ENCODE assay signal across 33 cellular contexts in genomic region chr12:8746046-8746445, GRCh38.
"Had no signal": no experiment of that assay in that cellular context is flagged by ENCODE, and none has a peak within 500 bp of the region (broad histone marks: within the 10 kb centered on the region; RNA-seq: fewer than 3 reads in every experiment).

No MANE protein-coding gene starts in this region.

- H3K36me3 Mint-ChIP-seq: activated CD8-positive, alpha-beta memory T cell treated with anti-CD3 and anti-CD28 coated beads, Interleukin-2, amount 10 ng/mL, durations not matched to agents 7 days and 5 days; activated naive CD4-positive, alpha-beta T cell treated with anti-CD3 and anti-CD28 coated beads, Interleukin-2, amount 10 ng/mL, durations not matched to agents 7 days and 5 days had no signal

- H3K4me1 Mint-ChIP-seq: activated CD4-positive, alpha-beta memory T cell treated with anti-CD3 and anti-CD28 coated beads, Interleukin-2, amount 10 ng/mL, durations not matched to agents 7 days and 5 days; activated CD4-positive, alpha-beta T cell treated with anti-CD3 and anti-CD28 coated beads for 36 hours; activated CD4-positive, alpha-beta T cell treated with anti-CD3 and anti-CD28 coated beads, Interleukin-2, amount 10 ng/mL, durations not matched to agents 7 days and 5 days; activated CD8-positive, alpha-beta memory T cell treated with anti-CD3 and anti-CD28 coated beads, Interleukin-2, amount 10 ng/mL, durations not matched to agents 7 days and 5 days; activated naive CD4-positive, alpha-beta T cell treated with anti-CD3 and anti-CD28 coated beads, Interleukin-2, amount 10 ng/mL, durations not matched to agents 7 days and 5 days; activated naive CD4-positive, alpha-beta T cell treated with anti-CD3 and anti-CD28 coated beads, Interleukin-2, amount 50 U/mL, for 24 hours; activated naive CD8-positive, alpha-beta T cell treated with anti-CD3 and anti-CD28 coated beads, Interleukin-2, amount 10 ng/mL, durations not matched to agents 7 days and 5 days; activated naive CD8-positive, alpha-beta T cell treated with anti-CD3 and anti-CD28 coated beads, Interleukin-2, amount 50 U/mL, for 24 hours had no signal

- H3K27ac ChIP-seq: VCaP had no signal

- H3K4me3 Mint-ChIP-seq: activated CD4-positive, alpha-beta memory T cell treated with anti-CD3 and anti-CD28 coated beads, Interleukin-2, amount 10 ng/mL, durations not matched to agents 7 days and 5 days; activated CD4-positive, alpha-beta T cell treated with anti-CD3 and anti-CD28 coated beads for 36 hours; activated CD4-positive, alpha-beta T cell treated with anti-CD3 and anti-CD28 coated beads, Interleukin-2, amount 10 ng/mL, durations not matched to agents 7 days and 5 days; activated CD8-positive, alpha-beta memory T cell treated with anti-CD3 and anti-CD28 coated beads, Interleukin-2, amount 10 ng/mL, durations not matched to agents 7 days and 5 days; activated CD8-positive, alpha-beta T cell treated with anti-CD3 and anti-CD28 coated beads, Interleukin-2, amount 10 ng/mL, durations not matched to agents 7 days and 5 days; activated naive CD4-positive, alpha-beta T cell treated with anti-CD3 and anti-CD28 coated beads, Interleukin-2, amount 10 ng/mL, durations not matched to agents 7 days and 5 days; activated naive CD4-positive, alpha-beta T cell treated with anti-CD3 and anti-CD28 coated beads, Interleukin-2, amount 50 U/mL, for 24 hours; activated naive CD8-positive, alpha-beta T cell; activated naive CD8-positive, alpha-beta T cell treated with anti-CD3 and anti-CD28 coated beads, Interleukin-2, amount 10 ng/mL, durations not matched to agents 7 days and 5 days; activated naive CD8-positive, alpha-beta T cell treated with anti-CD3 and anti-CD28 coated beads, Interleukin-2, amount 50 U/mL, for 24 hours; activated T-cell treated with anti-CD3 and anti-CD28 coated beads, Interleukin-2, amount 50 U/mL, for 24 hours; brain; T-helper 1 cell treated with Interleukin-12 subunit alpha and Interleukin-12 subunit beta and Interleukin-4 antibody, amounts not matched to agents 30 μg/mL and 1 μg/mL, for 36 hours; T-helper 2 cell treated with Interferon-gamma antibody and Interleukin-4, amounts not matched to agents 5 μg/mL and 100 μg/mL, for 36 hours had no signal

- DNase-seq: activated CD4-positive, alpha-beta memory T cell treated with anti-CD3 and anti-CD28 coated beads, Interleukin-2, amount 10 ng/mL, durations not matched to agents 7 days and 5 days; activated CD4-positive, alpha-beta T cell treated with anti-CD3 and anti-CD28 coated beads for 1 hour; activated CD4-positive, alpha-beta T cell treated with anti-CD3 and anti-CD28 coated beads for 36 hours; activated CD4-positive, alpha-beta T cell treated with anti-CD3 and anti-CD28 coated beads for 48 hours; activated CD4-positive, alpha-beta T cell treated with anti-CD3 and anti-CD28 coated beads, Interleukin-2, amount 10 ng/mL, durations not matched to agents 7 days and 5 days; activated CD4-positive, alpha-beta T cell treated with anti-CD3 and anti-CD28 coated beads, Interleukin-2, amount 50 U/mL, for 48 hours; activated CD4-positive, CD25-positive, alpha-beta regulatory T cell; activated CD8-positive, alpha-beta memory T cell treated with anti-CD3 and anti-CD28 coated beads for 24 hours; activated CD8-positive, alpha-beta memory T cell treated with anti-CD3 and anti-CD28 coated beads, Interleukin-2, amount 10 ng/mL, durations not matched to agents 7 days and 5 days; activated CD8-positive, alpha-beta memory T cell treated with anti-CD3 and anti-CD28 coated beads, Interleukin-2, amount 50 U/mL, for 48 hours; activated CD8-positive, alpha-beta T cell treated with anti-CD3 and anti-CD28 coated beads, Interleukin-2, amount 10 ng/mL, durations not matched to agents 7 days and 5 days; activated effector memory CD4-positive, alpha-beta T cell treated with Interleukin-2 at 50 U/mL for 16 hours; activated gamma-delta T cell; activated naive CD4-positive, alpha-beta T cell treated with anti-CD3 and anti-CD28 coated beads, Interleukin-2, amount 10 ng/mL, durations not matched to agents 7 days and 5 days; activated naive CD4-positive, alpha-beta T cell treated with Interleukin-2 at 50 U/mL for 16 hours; activated naive CD8-positive, alpha-beta T cell treated with anti-CD3 and anti-CD28 coated beads, Interleukin-2, amount 10 ng/mL, durations not matched to agents 7 days and 5 days; activated naive CD8-positive, alpha-beta T cell treated with anti-CD3 and anti-CD28 coated beads, Interleukin-2, amount 50 U/mL, for 24 hours; activated T-cell treated with anti-CD3 and anti-CD28 coated beads, Interleukin-2, amount 50 U/mL, for 24 hours; activated T-cell treated with anti-CD3 and anti-CD28 coated beads, Interleukin-2, amount 50 U/mL, for 48 hours; amygdala; anterior cingulate cortex; central memory CD4-positive, alpha-beta T cell; T-helper 1 cell; T-helper 2 cell; T-helper 9 cell had no signal

- H3K9me3 ChIP-seq: ascending aorta had no signal

- H3K27me3 ChIP-seq: ascending aorta had no signal

- H3K4me3 ChIP-seq: ascending aorta had no signal

- H3K27ac Mint-ChIP-seq: activated CD4-positive, alpha-beta memory T cell treated with anti-CD3 and anti-CD28 coated beads, Interleukin-2, amount 10 ng/mL, durations not matched to agents 7 days and 5 days; activated CD4-positive, alpha-beta T cell treated with anti-CD3 and anti-CD28 coated beads for 36 hours; activated CD4-positive, alpha-beta T cell treated with anti-CD3 and anti-CD28 coated beads, Interleukin-2, amount 10 ng/mL, durations not matched to agents 7 days and 5 days; activated CD8-positive, alpha-beta memory T cell treated with anti-CD3 and anti-CD28 coated beads, Interleukin-2, amount 10 ng/mL, durations not matched to agents 7 days and 5 days; activated CD8-positive, alpha-beta T cell treated with anti-CD3 and anti-CD28 coated beads, Interleukin-2, amount 10 ng/mL, durations not matched to agents 7 days and 5 days; activated naive CD4-positive, alpha-beta T cell treated with anti-CD3 and anti-CD28 coated beads, Interleukin-2, amount 10 ng/mL, durations not matched to agents 7 days and 5 days; activated naive CD4-positive, alpha-beta T cell treated with anti-CD3 and anti-CD28 coated beads, Interleukin-2, amount 50 U/mL, for 24 hours; activated naive CD8-positive, alpha-beta T cell; activated naive CD8-positive, alpha-beta T cell treated with anti-CD3 and anti-CD28 coated beads, Interleukin-2, amount 10 ng/mL, durations not matched to agents 7 days and 5 days; activated naive CD8-positive, alpha-beta T cell treated with anti-CD3 and anti-CD28 coated beads, Interleukin-2, amount 50 U/mL, for 24 hours; activated T-cell treated with anti-CD3 and anti-CD28 coated beads, Interleukin-2, amount 50 U/mL, for 24 hours; activated T-helper 2 cell treated with anti-CD3 and anti-CD28 coated beads, Interferon-gamma antibody, Interleukin-2, Interleukin-4, amounts not matched to agents 10 μg/mL and 5 μg/mL and 100 μg/mL, durations not matched to agents 14 hours and 24 hours and 36 hours; T-helper 1 cell treated with Interleukin-12 subunit alpha and Interleukin-12 subunit beta and Interleukin-4 antibody, amounts not matched to agents 30 μg/mL and 1 μg/mL, for 36 hours; T-helper 2 cell treated with Interferon-gamma antibody and Interleukin-4, amounts not matched to agents 5 μg/mL and 100 μg/mL, for 36 hours had no signal

- H3K27me3 Mint-ChIP-seq: activated CD4-positive, alpha-beta memory T cell treated with anti-CD3 and anti-CD28 coated beads, Interleukin-2, amount 10 ng/mL, durations not matched to agents 7 days and 5 days; activated CD4-positive, alpha-beta T cell treated with anti-CD3 and anti-CD28 coated beads for 36 hours; activated CD4-positive, alpha-beta T cell treated with anti-CD3 and anti-CD28 coated beads, Interleukin-2, amount 10 ng/mL, durations not matched to agents 7 days and 5 days; activated CD8-positive, alpha-beta memory T cell treated with anti-CD3 and anti-CD28 coated beads, Interleukin-2, amount 10 ng/mL, durations not matched to agents 7 days and 5 days; activated naive CD4-positive, alpha-beta T cell treated with anti-CD3 and anti-CD28 coated beads, Interleukin-2, amount 10 ng/mL, durations not matched to agents 7 days and 5 days; activated naive CD4-positive, alpha-beta T cell treated with anti-CD3 and anti-CD28 coated beads, Interleukin-2, amount 50 U/mL, for 24 hours; activated naive CD8-positive, alpha-beta T cell; activated naive CD8-positive, alpha-beta T cell treated with anti-CD3 and anti-CD28 coated beads, Interleukin-2, amount 10 ng/mL, durations not matched to agents 7 days and 5 days; activated naive CD8-positive, alpha-beta T cell treated with anti-CD3 and anti-CD28 coated beads, Interleukin-2, amount 50 U/mL, for 24 hours; activated T-cell treated with anti-CD3 and anti-CD28 coated beads, Interleukin-2, amount 50 U/mL, for 24 hours; brain had no signal

- H3K9me3 Mint-ChIP-seq: activated CD4-positive, alpha-beta memory T cell treated with anti-CD3 and anti-CD28 coated beads, Interleukin-2, amount 10 ng/mL, durations not matched to agents 7 days and 5 days; activated CD4-positive, alpha-beta T cell treated with anti-CD3 and anti-CD28 coated beads, Interleukin-2, amount 10 ng/mL, durations not matched to agents 7 days and 5 days; activated naive CD4-positive, alpha-beta T cell treated with anti-CD3 and anti-CD28 coated beads, Interleukin-2, amount 10 ng/mL, durations not matched to agents 7 days and 5 days; activated naive CD4-positive, alpha-beta T cell treated with anti-CD3 and anti-CD28 coated beads, Interleukin-2, amount 50 U/mL, for 24 hours; activated naive CD8-positive, alpha-beta T cell treated with anti-CD3 and anti-CD28 coated beads, Interleukin-2, amount 10 ng/mL, durations not matched to agents 7 days and 5 days; activated naive CD8-positive, alpha-beta T cell treated with anti-CD3 and anti-CD28 coated beads, Interleukin-2, amount 50 U/mL, for 24 hours; activated T-cell treated with anti-CD3 and anti-CD28 coated beads, Interleukin-2, amount 50 U/mL, for 24 hours; activated T-helper 2 cell treated with anti-CD3 and anti-CD28 coated beads, Interferon-gamma antibody, Interleukin-2, Interleukin-4, amounts not matched to agents 10 μg/mL and 5 μg/mL and 100 μg/mL, durations not matched to agents 14 hours and 24 hours and 36 hours; brain; T-helper 1 cell treated with Interleukin-12 subunit alpha and Interleukin-12 subunit beta and Interleukin-4 antibody, amounts not matched to agents 30 μg/mL and 1 μg/mL, for 36 hours; T-helper 2 cell treated with Interferon-gamma antibody and Interleukin-4, amounts not matched to agents 5 μg/mL and 100 μg/mL, for 36 hours had no signal
